Comparison of ENCODE assay signal across 28 cellular contexts in genomic region chr9:79706512-79706911, GRCh38.
A peak's percentile ranks its signal among the peaks of the same experiment; 100 is the strongest.
DNase-seq lines count a peak whose midpoint lies in the region; ATAC-seq, FAIRE-seq and TF ChIP-seq lines count a peak whose summit lies in the region.
"Had no signal": no experiment of that assay in that cellular context is flagged by ENCODE, and none has a peak within 500 bp of the region (broad histone marks: within the 10 kb centered on the region; RNA-seq: fewer than 3 reads in every experiment).

No MANE protein-coding gene starts in this region.

- no peak for TF ChIP-seq RAD21 in HepG2 (CRISPR knock-in tag; IDR thresholded peaks at IDR 0.05)
- no peak for TF ChIP-seq RAD21 in A549 (conservative IDR thresholded peaks at IDR 0.05 in 1 of 2, IDR thresholded peaks at IDR 0.05 in 1 of 2)
- no peak for TF ChIP-seq RAD21 in IMR-90 (IDR thresholded peaks at IDR 0.05; ENCODE audit: low read length)

- 38% methylated on average over 5 of the region's 5 CpGs for WGBS in HepG2 (ENCODE audit: low lambda C conversion rate)
- WGBS in right lobe of liver (ENCODE audit: insufficient coverage, low coverage, low lambda C conversion rate, missing lambda C conversion rate) = 90% methylated on average over 5 of the region's 5 CpGs
- WGBS in A549 (ENCODE audit: missing lambda C conversion rate) = 67% methylated on average over 5 of the region's 5 CpGs
- 100% methylated on average over 1 of the region's 5 CpGs; no CpG with 5 or more reads in 1 of the 2 experiments for WGBS in IMR-90 (ENCODE audit: extremely low coverage in 2 of 2, insufficient read length in 1 of 2), 2 experiments

- no peak overlapping the region for H2BK15ac ChIP-seq in IMR-90 (ENCODE audit: low read depth, low read length)

- FAIRE-seq in HepG2 (lab: Jason Lieb, UNC) (no peak), A549 (lab: Jason Lieb, UNC) (no peak)
- FAIRE-seq: GM12878, GM12892, GM18507 had no signal

- no peak overlapping the region for H4K5ac ChIP-seq in IMR-90 (ENCODE audit: low read depth, low read length)

- TF ChIP-seq CTCF in HepG2 (CRISPR knock-in tag; IDR thresholded peaks at IDR 0.05) (no peak), right lobe of liver (IDR thresholded peaks at IDR 0.05) (no peak), A549 (IDR thresholded peaks at IDR 0.05) (no peak), IMR-90 (conservative IDR thresholded peaks at IDR 0.05; ENCODE audit: low read depth, low read length) (no peak)

- no peak for TF ChIP-seq EP300 in HepG2 (IDR thresholded peaks at IDR 0.05; ENCODE audit: low read depth in 2 of 2, low read length in 2 of 2)
- TF ChIP-seq EP300 in HepG2 (CRISPR knock-in tag; IDR thresholded peaks at IDR 0.05; ENCODE audit: borderline replicate concordance) = no peak
- TF ChIP-seq EP300 in A549 (IDR thresholded peaks at IDR 0.05) = no peak

- BruUV-seq in HepG2 (replicated peaks; lab: Mats Ljungman, UMichigan) (no TSS peak), IMR-90 (replicated peaks; lab: Mats Ljungman, UMichigan) (no TSS peak)

- TF ChIP-seq POLR2A in HepG2 (IDR thresholded peaks at IDR 0.05; ENCODE audit: insufficient read depth in 1 of 2, low read depth in 2 of 2, low read length in 2 of 2) (no peak), right lobe of liver (IDR thresholded peaks at IDR 0.05) (no peak), A549 (IDR thresholded peaks at IDR 0.05; ENCODE audit: low read length) (no peak), IMR-90 (IDR thresholded peaks at IDR 0.05; ENCODE audit: low read depth, low read length) (no peak)

- H3K9me1 ChIP-seq in IMR-90 (ENCODE audit: insufficient read depth, low read length) = peaks cover 3% of the 10 kb centered on the region

- in situ Hi-C loops in HepG2 (cut with HindIII; ENCODE audit: extremely low pct_ligation_motif_present, low pct_unique_long_range_greater_than_20kb) = no loop called here
- in situ Hi-C loops in IMR-90 (cut with MboI; ENCODE audit: low sequenced_read_pairs) = no loop called here

- ATAC-seq in HepG2 = no peak
- no peak for ATAC-seq in right lobe of liver
- no peak for ATAC-seq in A549
- no peak for ATAC-seq in IMR-90 (ENCODE audit: low read depth)
- no peak for ATAC-seq in SK-N-SH treated with all-trans-retinoic acid at 6 μM for 48 hours
- ATAC-seq: GM12878 had no signal

- H2AFZ ChIP-seq in HepG2 (ENCODE audit: low read length) = no peak overlapping the region
- H2AFZ ChIP-seq in IMR-90 (replicated peaks; ENCODE audit: low read length, poor library complexity) = no peak overlapping the region

- intact Hi-C loops in HepG2 (cut with micrococcal nuclease; ENCODE audit: unreplicated experiment) = no loop called here
- intact Hi-C loops in right lobe of liver (cut with DNase I) = no loop called here
- intact Hi-C loops in IMR-90 (cut with micrococcal nuclease) = no loop called here

- no peak overlapping the region for H2AK5ac ChIP-seq in IMR-90 (ENCODE audit: low read depth, low read length)

- no peak overlapping the region for H3K27ac ChIP-seq in HepG2 (ENCODE audit: extremely low read length, insufficient read depth, low read length)
- no peak overlapping the region for H3K27ac ChIP-seq in right lobe of liver
- H3K27ac ChIP-seq in A549 = no peak overlapping the region
- no peak overlapping the region for H3K27ac ChIP-seq in IMR-90 (ENCODE audit: insufficient read depth, low read length)
- H3K27ac ChIP-seq: 22Rv1, BLaER1 had no signal

- no peak overlapping the region for H3K4me2 ChIP-seq in HepG2 (ENCODE audit: low read depth, low read length)
- no peak overlapping the region for H3K4me2 ChIP-seq in A549
- no peak overlapping the region for H3K4me2 ChIP-seq in IMR-90 (ENCODE audit: low read depth, low read length)
- H3K4me2 ChIP-seq: BLaER1 had no signal

- H3K18ac ChIP-seq in IMR-90 (ENCODE audit: low read depth, low read length) = no peak overlapping the region

- H4K8ac ChIP-seq in IMR-90 (ENCODE audit: low read depth in 2 of 2, low read length in 2 of 2) = no peak overlapping the region

- no peak overlapping the region for H2BK120ac ChIP-seq in IMR-90 (ENCODE audit: low read depth, low read length)

- no peak overlapping the region for H3K14ac ChIP-seq in IMR-90 (replicated peaks; ENCODE audit: low read depth, low read length)

- H2AK9ac ChIP-seq in IMR-90 (replicated peaks; ENCODE audit: low read depth, low read length, poor library complexity) = no peak overlapping the region

- peaks cover 0 to 3% (median 0%) of the 10 kb centered on the region in 3 donors for H3K27me3 Mint-ChIP-seq in immature natural killer cell (ENCODE audit: low read depth in 3 of 3)
- H3K27me3 Mint-ChIP-seq: CD4-positive, alpha-beta memory T cell; CD4-positive, CD25-positive, alpha-beta regulatory T cell; CD8-positive, alpha-beta memory T cell had no signal

- H3K9me3 Mint-ChIP-seq in immature natural killer cell = no peaks in the 10 kb centered on the region
- H3K9me3 Mint-ChIP-seq: CD14-positive monocyte; CD4-positive, alpha-beta memory T cell; CD4-positive, CD25-positive, alpha-beta regulatory T cell; CD8-positive, alpha-beta memory T cell had no signal

- no peak overlapping the region for H2BK20ac ChIP-seq in IMR-90 (ENCODE audit: low read depth, low read length)

- dilution Hi-C loops in IMR-90 (cut with HindIII; ENCODE audit: low sequenced_read_pairs, unreplicated experiment) = no loop called here

- no peak overlapping the region for H3K4me3 ChIP-seq in HepG2 (replicated peaks in 1 of 3; ENCODE audit: insufficient read depth in 1 of 3, low read depth in 2 of 3, low read length in 3 of 3)
- H3K4me3 ChIP-seq in right lobe of liver = no peak overlapping the region
- H3K4me3 ChIP-seq in A549 = no peak overlapping the region
- H3K4me3 ChIP-seq in IMR-90 (ENCODE audit: insufficient read depth, low read depth, low read length) = no peak overlapping the region
- H3K4me3 ChIP-seq: BLaER1, GM12878 had no signal

- H3K27ac Mint-ChIP-seq in immature natural killer cell = peak overlapping the region in 2 of 6 donors; percentile 18 to 22

- peaks cover 33 to 64% (median 34%) of the 10 kb centered on the region in 3 donors for H3K36me3 Mint-ChIP-seq in immature natural killer cell

- no peaks in the 10 kb centered on the region for H4K20me1 ChIP-seq in HepG2 (ENCODE audit: insufficient read depth, low read length)
- no peaks in the 10 kb centered on the region for H4K20me1 ChIP-seq in IMR-90 (ENCODE audit: insufficient read depth, low read length)

- no peak overlapping the region for H2BK5ac ChIP-seq in IMR-90 (ENCODE audit: low read depth, low read length, poor library complexity, severe bottlenecking)

- no peak overlapping the region for H4K91ac ChIP-seq in IMR-90 (ENCODE audit: insufficient read depth, low read depth, low read length)

- H3K23ac ChIP-seq in IMR-90 (ENCODE audit: low read depth, low read length) = no peak overlapping the region

- H3K56ac ChIP-seq in IMR-90 (ENCODE audit: extremely low read depth, insufficient read depth, low read length) = no peak overlapping the region

- DNase-seq in HepG2 (ENCODE audit: low spot score) = no peak
- DNase-seq in right lobe of liver = no peak
- no peak for DNase-seq in A549 (ENCODE audit: low read depth in 1 of 2, low spot score in 1 of 2)
- DNase-seq in IMR-90 = no peak
- DNase-seq in immature natural killer cell = no peak
- DNase-seq in retina = no peak
- no peak for DNase-seq in NCI-H1694 treated with DMSO at 0.1 percent for 48 hours (lab: John Stamatoyannopoulos, UW)
- DNase-seq: ACHN; BE2C; C1 segment of cervical spinal cord; CD4-positive, alpha-beta memory T cell; CD4-positive, CD25-positive, alpha-beta regulatory T cell; CD8-positive, alpha-beta memory T cell; COR-L47; DMS 273 treated with DMSO at 0.1 percent for 48 hours; DMS153; DMS53; DMS79; DND-41; EL; GDM1 had no signal

- H3K4me1 ChIP-seq in HepG2 (ENCODE audit: insufficient read depth, low read length) (no peaks in the 10 kb centered on the region), right lobe of liver (no peaks in the 10 kb centered on the region), A549 (no peaks in the 10 kb centered on the region), IMR-90 (ENCODE audit: control insufficient read depth, insufficient read depth, low read length) (no peaks in the 10 kb centered on the region)
- H3K4me1 ChIP-seq: BE2C had no signal

- peak overlapping the region in 3 of 5 donors; percentile 17 to 49 (median 38) for H3K4me3 Mint-ChIP-seq in immature natural killer cell
- H3K4me3 Mint-ChIP-seq: CD14-positive monocyte; CD4-positive, alpha-beta memory T cell; CD4-positive, CD25-positive, alpha-beta regulatory T cell; CD8-positive, alpha-beta memory T cell had no signal

- H3K9me3 ChIP-seq in HepG2 (ENCODE audit: low read length) (peaks cover 88% of the 10 kb centered on the region), right lobe of liver (no peaks in the 10 kb centered on the region), A549 (no peaks in the 10 kb centered on the region), IMR-90 (ENCODE audit: control insufficient read depth, insufficient read depth, low read length) (no peaks in the 10 kb centered on the region)
- H3K9me3 ChIP-seq: BE2C, BLaER1 had no signal

- H3K79me1 ChIP-seq in IMR-90 (ENCODE audit: low read depth in 1 of 2, low read length in 2 of 2) = peaks cover 9 to 24% of the 10 kb centered on the region in 2 experiments; a peak in 3 of 4 replicates

- POLR2A ChIA-PET in HepG2 (lab: Yijun Ruan, JAX) = no interaction called here
- POLR2A ChIA-PET in A549 (lab: Yijun Ruan, JAX) = no interaction called here
- POLR2A ChIA-PET in IMR-90 (lab: Charles Lee; ENCODE audit: unreplicated experiment) = no interaction called here

- peaks cover 48 to 79% of the 10 kb centered on the region in 2 donors for H3K4me1 Mint-ChIP-seq in immature natural killer cell

- H3K4ac ChIP-seq in IMR-90 (ENCODE audit: low read depth, low read length) = no peak overlapping the region

- H3K27me3 ChIP-seq in HepG2 (ENCODE audit: control insufficient read depth in 1 of 2, insufficient read depth in 2 of 2, low read length in 2 of 2) (no peaks in the 10 kb centered on the region), right lobe of liver (no peaks in the 10 kb centered on the region), IMR-90 (ENCODE audit: control insufficient read depth, insufficient read depth, low read length) (no peaks in the 10 kb centered on the region)
- H3K27me3 ChIP-seq: BE2C, BLaER1 had no signal

- CTCF ChIA-PET in HepG2 (lab: Yijun Ruan, JAX; ENCODE audit: low intra/inter-chr PET ratio, low total read pairs) (no interaction called here), A549 (lab: Yijun Ruan, JAX) (no interaction called here), IMR-90 (lab: Yijun Ruan, JAX) (no interaction called here)

- H3K36me3 ChIP-seq in HepG2 (replicated peaks in 1 of 2; ENCODE audit: control insufficient read depth in 1 of 2, insufficient read depth in 2 of 2, low read length in 2 of 2) (no peaks in the 10 kb centered on the region), right lobe of liver (peaks cover 0 to 10% (median 2%) of the 10 kb centered on the region in 4 donors), IMR-90 (ENCODE audit: control insufficient read depth, insufficient read depth, low read length) (peaks cover 29% of the 10 kb centered on the region)

- H3K79me2 ChIP-seq in HepG2 (ENCODE audit: insufficient read depth, low read length) = no peaks in the 10 kb centered on the region

- H3K9ac ChIP-seq in HepG2 (ENCODE audit: insufficient read depth, low read depth, low read length) (no peak overlapping the region), IMR-90 (ENCODE audit: low read depth, low read length) (no peak overlapping the region)
- H3K9ac ChIP-seq: BLaER1 had no signal

TF ChIP-seq in SK-N-SH treated with all-trans-retinoic acid at 6 μM for 48 hours, 23 proteins besides CTCF, POLR2A, EP300 and RAD21 (continues in another document):
- TF ChIP-seq ZFP30 (CRISPR knock-in tag; IDR thresholded peaks at IDR 0.05) (no peak), RARB (CRISPR knock-in tag; IDR thresholded peaks at IDR 0.05) (no peak)

Comparison
In these comparisons a context has a peak if more than half of its experiments do, and no peak if none do; other contexts are left out.
1. Of the 38 proteins assayed by ChIP-seq in both HepG2 and A549: peak only in HepG2: none; only in A549: none; in both: MAFK; in neither: 37.